In the genomic region with DNA sequence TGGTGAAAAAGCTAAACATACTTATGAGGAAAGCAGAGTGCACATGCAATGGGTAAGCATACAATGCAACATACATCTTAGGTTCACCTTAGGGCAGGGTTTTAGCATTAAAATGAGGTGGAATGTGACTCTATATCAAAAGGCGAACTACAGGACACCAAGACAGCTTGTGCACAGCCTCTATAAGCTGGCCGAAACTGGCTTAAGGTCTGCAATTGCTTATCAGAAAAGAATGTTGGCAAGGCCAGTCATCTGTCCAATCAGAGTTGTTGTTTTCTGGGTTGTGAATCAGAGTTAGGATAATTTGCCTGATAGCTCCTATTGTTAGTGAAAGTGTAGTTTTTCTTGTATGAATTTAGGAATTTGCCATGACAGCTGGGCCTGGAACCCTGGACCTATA, we compare ENCODE assay signal across 28 cellular contexts.
DNase-seq lines count a peak whose midpoint lies in the region; ATAC-seq and TF ChIP-seq lines count a peak whose summit lies in the region.
"Had no signal": no experiment of that assay in that cellular context is flagged by ENCODE, and none has a peak within 500 bp of the region (broad histone marks: within the 10 kb centered on the region; RNA-seq: fewer than 3 reads in every experiment).

No MANE protein-coding gene starts in this region.

- DNase-seq in PC-3 (peak; percentile 28), brain microvascular endothelial cell (peak; percentile 18), omental fat pad (ENCODE audit: low spot score) (no peak), NCI-H510A (lab: John Stamatoyannopoulos, UW) (no peak), DMS153 treated with DMSO at 0.1 percent for 48 hours (lab: John Stamatoyannopoulos, UW; ENCODE audit: unreplicated experiment) (no peak)
- no peak for DNase-seq in activated CD4-positive, alpha-beta T cell treated with anti-CD3 and anti-CD28 coated beads, Interleukin-2, amount 10 ng/mL, durations not matched to agents 24 days and 14 days
- DNase-seq: activated B cell treated with CpG ODN at 0.5 μM for 24 hours; activated CD8-positive, alpha-beta T cell treated with anti-CD3 and anti-CD28 coated beads for 36 hours; activated gamma-delta T cell; activated naive CD8-positive, alpha-beta T cell treated with anti-CD3 and anti-CD28 coated beads, Interleukin-2, amount 50 U/mL, for 24 hours; activated T-cell treated with anti-CD3 and anti-CD28 coated beads for 4 hours; caudate nucleus; CD4-positive, alpha-beta T cell; gastrocnemius medialis; GF-D8; midbrain; NCI-H146; NCI-H524 treated with DMSO at 0.1 percent for 48 hours; small intestine; stimulated activated CD4-positive, alpha-beta T cell treated with anti-CD3 and anti-CD28 coated beads, Interleukin-2, amount 100 ng/mL, for 48 hours; stimulated activated naive CD4-positive, alpha-beta T cell treated with Interleukin-2 at 50 U/mL for 16 hours; T-helper 9 cell; tibial artery had no signal

- no peaks in the 10 kb centered on the region for H3K27me3 ChIP-seq in PC-3 (ENCODE audit: low read length)
- H3K27me3 ChIP-seq in brain microvascular endothelial cell (replicated peaks) = no peaks in the 10 kb centered on the region
- H3K27me3 ChIP-seq in iPS-20b (ENCODE audit: insufficient read depth, low read length) = no peaks in the 10 kb centered on the region
- H3K27me3 ChIP-seq: gastrocnemius medialis, tibial artery had no signal

- CTCF ChIA-PET in PC-3 (lab: Charles Lee) = no interaction called here

- H3K36me3 ChIP-seq in PC-3 (ENCODE audit: low read depth, low read length) (no peaks in the 10 kb centered on the region), brain microvascular endothelial cell (replicated peaks) (no peaks in the 10 kb centered on the region), iPS-20b (ENCODE audit: insufficient read depth, low read depth, low read length) (no peaks in the 10 kb centered on the region)
- H3K36me3 ChIP-seq: gastrocnemius medialis, tibial artery had no signal

- H3K4me3 Mint-ChIP-seq in activated CD4-positive, alpha-beta T cell treated with anti-CD3 and anti-CD28 coated beads, Interleukin-2, amount 10 ng/mL, durations not matched to agents 24 days and 14 days = no peak overlapping the region
- H3K4me3 Mint-ChIP-seq: activated B cell treated with CpG ODN at 0.5 μM for 24 hours; activated CD8-positive, alpha-beta T cell treated with anti-CD3 and anti-CD28 coated beads for 36 hours; activated naive CD8-positive, alpha-beta T cell treated with anti-CD3 and anti-CD28 coated beads, Interleukin-2, amount 50 U/mL, for 24 hours; CD4-positive, alpha-beta T cell; natural killer cell treated with Interleukin-12 subunit alpha and Interleukin-12 subunit beta and Interleukin-15 and Interleukin-18, amount 100 ng/mL, for 72 hours had no signal

- intact Hi-C loops in PC-3 (cut with micrococcal nuclease) = no loop called here
- intact Hi-C loops in activated CD4-positive, alpha-beta T cell treated with anti-CD3 and anti-CD28 coated beads, Interleukin-2, amount 10 ng/mL, durations not matched to agents 24 days and 14 days (cut with micrococcal nuclease) = no loop called here

- POLR2A ChIA-PET in PC-3 (lab: Charles Lee; ENCODE audit: unreplicated experiment) = no interaction called here

- no peaks in the 10 kb centered on the region for H3K36me3 Mint-ChIP-seq in activated CD4-positive, alpha-beta T cell treated with anti-CD3 and anti-CD28 coated beads, Interleukin-2, amount 10 ng/mL, durations not matched to agents 24 days and 14 days (ENCODE audit: low read depth)
- H3K36me3 Mint-ChIP-seq: natural killer cell treated with Interleukin-12 subunit alpha and Interleukin-12 subunit beta and Interleukin-15 and Interleukin-18, amount 100 ng/mL, for 72 hours had no signal

- no peaks in the 10 kb centered on the region for H3K9me2 ChIP-seq in PC-3 (replicated peaks; ENCODE audit: low read length)

- no peaks in the 10 kb centered on the region for H3K4me1 ChIP-seq in PC-3 (ENCODE audit: insufficient read depth, low read length)
- peaks cover 21% of the 10 kb centered on the region for H3K4me1 ChIP-seq in iPS-20b (ENCODE audit: insufficient read depth, low read length)
- H3K4me1 ChIP-seq: gastrocnemius medialis, tibial artery had no signal

- H3K9me3 ChIP-seq in PC-3 (ENCODE audit: low read length) (no peaks in the 10 kb centered on the region), iPS-20b (ENCODE audit: insufficient read depth, low read depth, low read length) (no peaks in the 10 kb centered on the region)
- H3K9me3 ChIP-seq: gastrocnemius medialis, tibial artery had no signal

- H2AFZ ChIP-seq in PC-3 (ENCODE audit: low read length) = no peak overlapping the region

- no peak for ATAC-seq in PC-3
- ATAC-seq in omental fat pad (ENCODE audit: low FRiP score) = peak; percentile 37
- no peak for ATAC-seq in GM18520 (IDR thresholded peaks at IDR 0.05; ENCODE audit: unreplicated experiment)
- ATAC-seq: activated CD8-positive, alpha-beta T cell treated with anti-CD3 and anti-CD28 coated beads for 36 hours; activated naive CD8-positive, alpha-beta T cell treated with anti-CD3 and anti-CD28 coated beads, Interleukin-2, amount 50 U/mL, for 24 hours; gastrocnemius medialis; HCT116; natural killer cell treated with Interleukin-12 subunit alpha and Interleukin-12 subunit beta and Interleukin-15 and Interleukin-18, amount 100 ng/mL, for 72 hours; Right ventricle myocardium inferior had no signal

- H3K27ac ChIP-seq in PC-3 (ENCODE audit: low read length) (no peak overlapping the region), brain microvascular endothelial cell (no peak overlapping the region), iPS-20b (ENCODE audit: low read length) (peak overlapping the region; percentile 20)
- H3K27ac ChIP-seq: gastrocnemius medialis, tibial artery had no signal

- no peaks in the 10 kb centered on the region for H3F3A ChIP-seq in PC-3 (ENCODE audit: low read length, unreplicated experiment)

- H3K4me3 ChIP-seq in PC-3 (ENCODE audit: low read length) (no peak overlapping the region), brain microvascular endothelial cell (ENCODE audit: low read depth, low read length) (no peak overlapping the region), iPS-20b (ENCODE audit: low read length) (no peak overlapping the region)
- H3K4me3 ChIP-seq: gastrocnemius medialis, tibial artery had no signal

- no peak for TF ChIP-seq CTCF in PC-3 (conservative IDR thresholded peaks at IDR 0.05; ENCODE audit: low read depth, low read length)
- no peak for TF ChIP-seq CTCF in brain microvascular endothelial cell (IDR thresholded peaks at IDR 0.05; ENCODE audit: low read depth, low read length, missing control alignments)
- TF ChIP-seq CTCF in omental fat pad (IDR thresholded peaks at IDR 0.05) = no peak

- no peak overlapping the region for H3K27ac Mint-ChIP-seq in activated CD4-positive, alpha-beta T cell treated with anti-CD3 and anti-CD28 coated beads, Interleukin-2, amount 10 ng/mL, durations not matched to agents 24 days and 14 days
- H3K27ac Mint-ChIP-seq: activated B cell treated with CpG ODN at 0.5 μM for 24 hours; activated CD8-positive, alpha-beta T cell treated with anti-CD3 and anti-CD28 coated beads for 36 hours; activated naive CD8-positive, alpha-beta T cell treated with anti-CD3 and anti-CD28 coated beads, Interleukin-2, amount 50 U/mL, for 24 hours; CD4-positive, alpha-beta T cell; natural killer cell treated with Interleukin-12 subunit alpha and Interleukin-12 subunit beta and Interleukin-15 and Interleukin-18, amount 100 ng/mL, for 72 hours had no signal

- H3K4me1 Mint-ChIP-seq in activated CD4-positive, alpha-beta T cell treated with anti-CD3 and anti-CD28 coated beads, Interleukin-2, amount 10 ng/mL, durations not matched to agents 24 days and 14 days = no peaks in the 10 kb centered on the region
- H3K4me1 Mint-ChIP-seq: activated B cell treated with CpG ODN at 0.5 μM for 24 hours; activated naive CD8-positive, alpha-beta T cell treated with anti-CD3 and anti-CD28 coated beads, Interleukin-2, amount 50 U/mL, for 24 hours had no signal

- no peak overlapping the region for H3K9ac ChIP-seq in PC-3 (ENCODE audit: low read length)
- no peak overlapping the region for H3K9ac ChIP-seq in iPS-20b (ENCODE audit: low read depth, low read length)

- no peaks in the 10 kb centered on the region for H3K79me2 ChIP-seq in PC-3 (ENCODE audit: low read length)

- H3K9me3 Mint-ChIP-seq in activated CD4-positive, alpha-beta T cell treated with anti-CD3 and anti-CD28 coated beads, Interleukin-2, amount 10 ng/mL, durations not matched to agents 24 days and 14 days = no peaks in the 10 kb centered on the region
- H3K9me3 Mint-ChIP-seq: activated B cell treated with CpG ODN at 0.5 μM for 24 hours; activated naive CD8-positive, alpha-beta T cell treated with anti-CD3 and anti-CD28 coated beads, Interleukin-2, amount 50 U/mL, for 24 hours had no signal

- in situ Hi-C loops in brain microvascular endothelial cell (cut with HindIII; ENCODE audit: low pct_ligation_motif_present, low sequenced_read_pairs) = no loop called here

- no TSS peak for BruUV-seq in PC-3 (replicated peaks; lab: Mats Ljungman, UMichigan)

- H4K20me1 ChIP-seq in PC-3 (ENCODE audit: low read length) = no peaks in the 10 kb centered on the region

- no peak overlapping the region for H3K4me2 ChIP-seq in PC-3 (ENCODE audit: low read length)

- H3K27me3 Mint-ChIP-seq in activated CD4-positive, alpha-beta T cell treated with anti-CD3 and anti-CD28 coated beads, Interleukin-2, amount 10 ng/mL, durations not matched to agents 24 days and 14 days = no peaks in the 10 kb centered on the region
- H3K27me3 Mint-ChIP-seq: activated B cell treated with CpG ODN at 0.5 μM for 24 hours; activated CD8-positive, alpha-beta T cell treated with anti-CD3 and anti-CD28 coated beads for 36 hours; activated naive CD8-positive, alpha-beta T cell treated with anti-CD3 and anti-CD28 coated beads, Interleukin-2, amount 50 U/mL, for 24 hours; CD4-positive, alpha-beta T cell; natural killer cell treated with Interleukin-12 subunit alpha and Interleukin-12 subunit beta and Interleukin-15 and Interleukin-18, amount 100 ng/mL, for 72 hours had no signal

Comparison
In these comparisons a context has a peak if more than half of its experiments do, and no peak if none do; other contexts are left out.
1. DNase-seq: peak in PC-3 (single experiment) and brain microvascular endothelial cell (single experiment); none in omental fat pad (single experiment), NCI-H510A (single experiment), DMS153 treated with DMSO at 0.1 percent for 48 hours (single experiment) and activated CD4-positive, alpha-beta T cell treated with anti-CD3 and anti-CD28 coated beads, Interleukin-2, amount 10 ng/mL, durations not matched to agents 24 days and 14 days (single experiment).